In the genomic region with DNA sequence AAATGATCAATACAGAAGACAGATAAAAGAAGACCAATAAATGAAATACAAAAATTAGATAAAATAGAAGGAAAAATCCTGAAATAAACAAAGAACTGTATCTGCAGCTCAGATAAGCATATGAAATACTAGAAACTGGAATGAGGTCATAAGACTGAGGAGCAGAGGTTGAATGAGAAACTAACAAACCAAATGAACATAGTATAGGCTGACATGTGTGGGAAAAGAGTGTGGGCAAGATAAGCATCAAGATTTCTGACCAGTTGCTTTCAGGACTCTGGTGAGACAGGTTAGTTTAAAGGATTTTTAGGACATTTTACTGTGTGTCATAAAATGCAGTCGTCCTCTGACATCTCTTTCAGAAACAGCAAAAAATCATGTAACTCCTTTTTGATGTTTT, we compare ENCODE assay signal across 28 cellular contexts.
"Had no signal": no experiment of that assay in that cellular context is flagged by ENCODE, and none has a peak within 500 bp of the region (broad histone marks: within the 10 kb centered on the region; RNA-seq: fewer than 3 reads in every experiment).

No MANE protein-coding gene starts in this region.

- H3K27ac ChIP-seq: ascending aorta, breast epithelium, cardiac muscle cell, colonic mucosa, epithelial cell of prostate, esophagus squamous epithelium, gastroesophageal sphincter, heart right ventricle had no signal

- H3K4me3 ChIP-seq: ascending aorta, breast epithelium, cardiac muscle cell, colonic mucosa, esophagus squamous epithelium, gastroesophageal sphincter, heart right ventricle had no signal

- H3K4me1 ChIP-seq: ascending aorta, breast epithelium, colonic mucosa, esophagus squamous epithelium, gastroesophageal sphincter, heart right ventricle had no signal

- DNase-seq: activated CD4-positive, alpha-beta memory T cell treated with anti-CD3 and anti-CD28 coated beads for 36 hours; activated CD4-positive, alpha-beta T cell treated with anti-CD3 and anti-CD28 coated beads for 36 hours; activated CD4-positive, alpha-beta T cell treated with anti-CD3 and anti-CD28 coated beads, Interleukin-2, amount 10 ng/mL, durations not matched to agents 24 days and 14 days; activated CD4-positive, CD25-positive, alpha-beta regulatory T cell; activated CD4-positive, CD25-positive, alpha-beta regulatory T cell treated with anti-CD3 and anti-CD28 coated beads, Interleukin-2, amount 50 U/mL, for 72 hours; activated CD8-positive, alpha-beta memory T cell treated with anti-CD3 and anti-CD28 coated beads, Interleukin-2, amount 10 ng/mL, durations not matched to agents 7 days and 5 days; activated CD8-positive, alpha-beta memory T cell treated with anti-CD3 and anti-CD28 coated beads, Interleukin-2, amount 50 U/mL, for 4 hours; activated CD8-positive, alpha-beta T cell treated with anti-CD3 and anti-CD28 coated beads, Interleukin-2, amount 10 ng/mL, durations not matched to agents 7 days and 5 days; activated gamma-delta T cell; activated naive CD4-positive, alpha-beta T cell; activated naive CD4-positive, alpha-beta T cell treated with anti-CD3 and anti-CD28 coated beads, Interleukin-2, amount 10 ng/mL, durations not matched to agents 7 days and 5 days; activated naive CD8-positive, alpha-beta T cell treated with anti-CD3 and anti-CD28 coated beads, Interleukin-2, amount 10 ng/mL, durations not matched to agents 7 days and 5 days; activated T-cell treated with anti-CD3 and anti-CD28 coated beads, Interleukin-2, amount 50 U/mL, for 1 hour; activated T-cell treated with anti-CD3 and anti-CD28 coated beads, Interleukin-2, amount 50 U/mL, for 72 hours; central memory CD4-positive, alpha-beta T cell; cerebellar nuclear complex; colonic mucosa; effector CD8-positive, alpha-beta T cell; esophagus squamous epithelium; foreskin melanocyte; heart right ventricle; T-helper 2 cell had no signal

- ATAC-seq: activated CD4-positive, alpha-beta T cell treated with anti-CD3 and anti-CD28 coated beads for 36 hours; activated CD8-positive, alpha-beta memory T cell treated with anti-CD3 and anti-CD28 coated beads, Interleukin-2, amount 10 ng/mL, durations not matched to agents 7 days and 5 days; activated CD8-positive, alpha-beta T cell treated with anti-CD3 and anti-CD28 coated beads, Interleukin-2, amount 10 ng/mL, durations not matched to agents 7 days and 5 days; activated naive CD4-positive, alpha-beta T cell treated with anti-CD3 and anti-CD28 coated beads, Interleukin-2, amount 50 U/mL, for 72 hours; activated T-cell treated with anti-CD3 and anti-CD28 coated beads, Interleukin-2, amount 50 U/mL, for 72 hours; gastroesophageal sphincter; heart right ventricle had no signal

- H3K36me3 ChIP-seq: ascending aorta, breast epithelium, cardiac muscle cell, colonic mucosa, esophagus squamous epithelium, gastroesophageal sphincter, heart right ventricle had no signal

- H3K9me3 ChIP-seq: ascending aorta, breast epithelium, colonic mucosa, esophagus squamous epithelium, gastroesophageal sphincter, heart right ventricle had no signal

- H3K27me3 ChIP-seq: ascending aorta, breast epithelium, cardiac muscle cell, colonic mucosa, esophagus squamous epithelium, gastroesophageal sphincter, heart right ventricle had no signal
